15 cellular contexts compared by ENCODE assay signal in genomic region chr9:517993-518392, GRCh38. TPM values are rescaled to one million over a fixed set of nuclear protein-coding genes. Genes with fewer than 3 reads are reported as not detected.
DNase-seq lines count a peak whose midpoint lies in the region; ATAC-seq and TF ChIP-seq lines count a peak whose summit lies in the region.
"Had no signal": no experiment of that assay in that cellular context is flagged by ENCODE, and none has a peak within 500 bp of the region (broad histone marks: within the 10 kb centered on the region; RNA-seq: fewer than 3 reads in every experiment).

No MANE protein-coding gene starts in this region.

- no peak for TF ChIP-seq CTCF in RWPE2 (IDR thresholded peaks at IDR 0.05; ENCODE audit: poor library complexity, severe bottlenecking)

- H3K36me3 ChIP-seq in CD4-positive, alpha-beta memory T cell (ENCODE audit: insufficient read depth, low read length), result no peaks in the 10 kb centered on the region
- H3K36me3 ChIP-seq in RWPE2 (ENCODE audit: low read depth), result peaks cover 10% of the 10 kb centered on the region
- no peaks in the 10 kb centered on the region for H3K36me3 ChIP-seq in effector memory CD4-positive, alpha-beta T cell (ENCODE audit: control insufficient read depth, insufficient read depth, low read length)

- H3K9me3 ChIP-seq in CD4-positive, alpha-beta memory T cell (ENCODE audit: control insufficient read depth in 1 of 2, low read length in 2 of 2), result no peaks in the 10 kb centered on the region
- no peaks in the 10 kb centered on the region for H3K9me3 ChIP-seq in RWPE2 (ENCODE audit: severe bottlenecking)
- H3K9me3 ChIP-seq in effector memory CD4-positive, alpha-beta T cell (ENCODE audit: control insufficient read depth, low read length), result no peaks in the 10 kb centered on the region

- DNase-seq in CD4-positive, alpha-beta memory T cell, result no peak
- DNase-seq in RWPE2 (ENCODE audit: low spot score) (no peak), NCI-H1417 (lab: John Stamatoyannopoulos, UW) (no peak), AML-193 (lab: John Stamatoyannopoulos, UW) (no peak)
- DNase-seq in effector memory CD4-positive, alpha-beta T cell, result no peak
- DNase-seq in naive thymus-derived CD8-positive, alpha-beta T cell, result no peak
- DNase-seq: activated CD4-positive, CD25-positive, alpha-beta regulatory T cell treated with anti-CD3 and anti-CD28 coated beads, Interleukin-2, amount 50 U/mL, for 72 hours; activated T-cell treated with anti-CD3 and anti-CD28 coated beads, Interleukin-2, amount 50 U/mL, for 24 hours; amygdala; DMS 273 treated with DMSO at 0.1 percent for 48 hours; NCI-H1436 treated with DMSO at 0.1 percent for 48 hours; NCI-H345; SIG-M5; T-helper 2 cell had no signal

- POLR2A ChIA-PET in CD4-positive, alpha-beta memory T cell (lab: Charles Lee; ENCODE audit: partially characterized antibody), result no interaction called here
- POLR2A ChIA-PET in naive thymus-derived CD8-positive, alpha-beta T cell (lab: Charles Lee), result interaction anchor here (0.7 kb wide), 1 partner anchor 9 kb away, joined by 5 read pairs; no protein-coding TSS in a partner anchor

- CTCF ChIA-PET in CD4-positive, alpha-beta memory T cell (lab: Charles Lee; ENCODE audit: partially characterized antibody), result no interaction called here

- H3K4me1 Mint-ChIP-seq in CD4-positive, alpha-beta memory T cell, result peaks cover 20 to 73% (median 29%) of the 10 kb centered on the region in 4 donors
- peaks cover 10 to 46% (median 36%) of the 10 kb centered on the region in 4 donors for H3K4me1 Mint-ChIP-seq in naive thymus-derived CD8-positive, alpha-beta T cell

- peak overlapping the region in 1 of 2 donors; percentile 5 for H3K4me3 ChIP-seq in CD4-positive, alpha-beta memory T cell (ENCODE audit: low read length in 2 of 2)
- no peak overlapping the region for H3K4me3 ChIP-seq in RWPE2 (ENCODE audit: severe bottlenecking)
- H3K4me3 ChIP-seq in effector memory CD4-positive, alpha-beta T cell (ENCODE audit: insufficient read depth, low read depth, low read length, poor library complexity, severe bottlenecking), result no peak overlapping the region

- ATAC-seq in RWPE2 (ENCODE audit: low read depth) (peak; percentile 92), HG02840 (IDR thresholded peaks at IDR 0.05; ENCODE audit: low FRiP score, unreplicated experiment) (no peak)
- ATAC-seq in naive thymus-derived CD8-positive, alpha-beta T cell, result no peak

- peak overlapping the region in 5 of 8 donors; percentile 57 to 88 (median 86) for H3K4me3 Mint-ChIP-seq in CD4-positive, alpha-beta memory T cell
- H3K4me3 Mint-ChIP-seq in naive thymus-derived CD8-positive, alpha-beta T cell, result peak overlapping the region in 7 of 10 donors; percentile 24 to 85 (median 65)
- H3K4me3 Mint-ChIP-seq: activated T-cell treated with anti-CD3 and anti-CD28 coated beads, Interleukin-2, amount 50 U/mL, for 24 hours had no signal

- H3K4me1 ChIP-seq in CD4-positive, alpha-beta memory T cell (ENCODE audit: insufficient read depth, low read length), result peaks cover 36% of the 10 kb centered on the region
- peaks cover 20% of the 10 kb centered on the region for H3K4me1 ChIP-seq in RWPE2 (ENCODE audit: insufficient read depth, poor library complexity, severe bottlenecking)
- no peaks in the 10 kb centered on the region for H3K4me1 ChIP-seq in effector memory CD4-positive, alpha-beta T cell (ENCODE audit: control insufficient read depth, insufficient read depth, low read length, poor library complexity, severe bottlenecking)

- peak overlapping the region in 5 of 7 donors; percentile 85 to 98 (median 92) for H3K27ac Mint-ChIP-seq in CD4-positive, alpha-beta memory T cell
- peak overlapping the region in 7 of 10 donors; percentile 78 to 96 (median 85) for H3K27ac Mint-ChIP-seq in naive thymus-derived CD8-positive, alpha-beta T cell
- H3K27ac Mint-ChIP-seq: activated T-cell treated with anti-CD3 and anti-CD28 coated beads, Interleukin-2, amount 50 U/mL, for 24 hours had no signal

- H3K27me3 Mint-ChIP-seq in CD4-positive, alpha-beta memory T cell, result no peaks in the 10 kb centered on the region
- H3K27me3 Mint-ChIP-seq in naive thymus-derived CD8-positive, alpha-beta T cell, result no peaks in the 10 kb centered on the region
- H3K27me3 Mint-ChIP-seq: activated T-cell treated with anti-CD3 and anti-CD28 coated beads, Interleukin-2, amount 50 U/mL, for 24 hours had no signal

- H3K36me3 Mint-ChIP-seq in CD4-positive, alpha-beta memory T cell, result peaks cover 0 to 4% of the 10 kb centered on the region in 2 donors
- peaks cover 0 to 3% (median 0%) of the 10 kb centered on the region in 3 donors for H3K36me3 Mint-ChIP-seq in naive thymus-derived CD8-positive, alpha-beta T cell

- H3K27ac ChIP-seq in CD4-positive, alpha-beta memory T cell (ENCODE audit: low read depth, low read length), result no peak overlapping the region
- peak overlapping the region; percentile 56 for H3K27ac ChIP-seq in RWPE2 (ENCODE audit: poor library complexity, severe bottlenecking)
- H3K27ac ChIP-seq in effector memory CD4-positive, alpha-beta T cell (ENCODE audit: insufficient read depth, low read length, poor library complexity, severe bottlenecking), result peak overlapping the region; percentile 45

- no peaks in the 10 kb centered on the region for H3K27me3 ChIP-seq in CD4-positive, alpha-beta memory T cell (ENCODE audit: insufficient read depth, low read length)
- no peaks in the 10 kb centered on the region for H3K27me3 ChIP-seq in RWPE2 (ENCODE audit: insufficient read depth, poor library complexity, severe bottlenecking)
- no peaks in the 10 kb centered on the region for H3K27me3 ChIP-seq in effector memory CD4-positive, alpha-beta T cell (replicated peaks; ENCODE audit: control insufficient read depth, insufficient read depth, low read length, poor library complexity, severe bottlenecking)

- intact Hi-C loops in CD4-positive, alpha-beta memory T cell (cut with micrococcal nuclease), result loop anchor here (2.0 kb wide), 1 partner anchor 13 kb away; the partner anchor contains the start of gene KANK1

- peaks cover 0 to 7% (median 2%) of the 10 kb centered on the region in 8 donors for H3K9me3 Mint-ChIP-seq in CD4-positive, alpha-beta memory T cell
- H3K9me3 Mint-ChIP-seq in naive thymus-derived CD8-positive, alpha-beta T cell, result peaks cover 0 to 10% (median 2%) of the 10 kb centered on the region in 9 donors

RNA-seq across cellular contexts. Expression of gene KANK1, which starts 13.5 kb away (rescaled TPM):
- total RNA-seq in CD4-positive, alpha-beta memory T cell, result 10 to 100 TPM; 25.9 TPM
- 10 to 100 TPM in 1 of 2 donors, 1 to 10 TPM in 1; 9.1 to 17.3 TPM for polyA plus RNA-seq in CD4-positive, alpha-beta memory T cell
- 10 to 100 TPM; 10.1 to 13.0 TPM for total RNA-seq in naive thymus-derived CD8-positive, alpha-beta T cell
- 10 to 100 TPM in 1 of 3 donors, 1 to 10 TPM in 2; 1.0 to 12.9 (median 5.4) TPM for polyA plus RNA-seq in naive thymus-derived CD8-positive, alpha-beta T cell
